Comparison of ENCODE assay signal across 8 cellular contexts in the genomic region with DNA sequence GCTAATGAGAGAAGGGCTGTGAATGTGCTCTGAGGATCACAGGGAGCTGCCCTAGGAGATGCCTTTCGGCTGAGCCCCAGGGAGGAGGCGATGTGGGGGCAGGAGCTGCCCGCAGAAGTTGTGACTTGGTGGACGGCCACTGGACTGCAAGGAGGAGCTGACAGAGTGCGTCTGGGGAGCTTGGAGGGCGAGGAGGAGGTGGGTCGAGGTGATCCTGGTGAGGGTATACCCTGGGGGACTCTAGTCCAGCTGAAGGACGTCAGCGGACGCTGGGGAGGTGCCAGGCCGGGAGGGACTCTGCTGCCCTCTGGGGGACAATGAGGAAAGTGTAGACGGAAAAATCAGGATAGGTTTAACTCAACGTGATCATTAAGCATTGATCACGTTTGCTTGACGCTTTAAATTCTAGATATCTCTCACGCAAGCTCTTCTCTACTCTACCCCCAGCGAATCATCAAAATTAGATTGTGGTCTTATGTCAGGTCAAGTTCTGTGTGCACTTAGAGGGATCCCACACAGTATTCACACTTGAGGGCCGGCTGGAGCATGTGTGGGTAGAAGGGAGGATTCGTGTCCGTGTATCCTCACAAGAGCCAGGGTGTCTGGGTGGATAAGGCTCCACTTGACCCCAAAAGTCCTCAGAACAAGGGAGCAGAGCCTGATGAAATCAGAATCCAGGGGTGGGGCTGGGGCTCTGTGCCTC. TPM values are rescaled to one million over a fixed set of nuclear protein-coding genes. Genes with fewer than 3 reads are reported as not detected.
A peak's percentile ranks its signal among the peaks of the same experiment; 100 is the strongest.
DNase-seq lines count a peak whose midpoint lies in the region; ATAC-seq and TF ChIP-seq lines count a peak whose summit lies in the region.

No MANE protein-coding gene starts in this region.

- TF ChIP-seq CTCF in GM12864 (IDR thresholded peaks at IDR 0.05; ENCODE audit: low read depth, low read length, missing control alignments), result peak; percentile 82
- TF ChIP-seq CTCF in Panc1 (IDR thresholded peaks at IDR 0.05), result peak; percentile 82
- peak in 1 of 3 experiments; percentile 26 for TF ChIP-seq CTCF in esophagus muscularis mucosa (IDR thresholded peaks at IDR 0.05)
- TF ChIP-seq CTCF in transverse colon (IDR thresholded peaks at IDR 0.05), result peak; percentile 54 to 81 (median 68)

- no peaks in the 10 kb centered on the region for H3K9me3 ChIP-seq in Panc1 (ENCODE audit: control insufficient read depth, insufficient read depth, low read depth, low read length)
- H3K9me3 ChIP-seq in esophagus muscularis mucosa, result peaks cover 0 to 33% (median 7%) of the 10 kb centered on the region in 4 donors
- H3K9me3 ChIP-seq in transverse colon, result no peaks in the 10 kb centered on the region

- no peaks in the 10 kb centered on the region for H3K27me3 ChIP-seq in Panc1 (ENCODE audit: control insufficient read depth, insufficient read depth, low read length)
- H3K27me3 ChIP-seq in esophagus muscularis mucosa, result peaks cover 0 to 77% (median 0%) of the 10 kb centered on the region in 4 donors
- no peaks in the 10 kb centered on the region for H3K27me3 ChIP-seq in transverse colon

- TF ChIP-seq POLR2A in esophagus muscularis mucosa (IDR thresholded peaks at IDR 0.05; ENCODE audit: low read depth) (no peak), transverse colon (IDR thresholded peaks at IDR 0.05) (no peak)

- POLR2A ChIA-PET in Panc1 (lab: Charles Lee), result no interaction called here

- CTCF ChIA-PET in Panc1 (lab: Charles Lee), result interaction anchor here (2.3 kb wide), 1 partner anchor 50 kb away, joined by 9 read pairs; no protein-coding TSS in a partner anchor

- H3K4me1 ChIP-seq in Panc1 (ENCODE audit: control insufficient read depth, insufficient read depth, low read length), result no peaks in the 10 kb centered on the region
- H3K4me1 ChIP-seq in esophagus muscularis mucosa, result no peaks in the 10 kb centered on the region
- H3K4me1 ChIP-seq in transverse colon, result no peaks in the 10 kb centered on the region

- BruUV-seq in Panc1 (replicated peaks; lab: Mats Ljungman, UMichigan), result no TSS peak

- intact Hi-C loops in Panc1 (cut with micrococcal nuclease; ENCODE audit: unreplicated experiment), result loop anchor here (5.0 kb wide), 1 partner anchor 49 kb away; no protein-coding TSS in a partner anchor
- intact Hi-C loops in esophagus muscularis mucosa (cut with DNase I), result no loop called here
- intact Hi-C loops in transverse colon (cut with DNase I; ENCODE audit: low total_unique reads), result no loop called here

- TF ChIP-seq EP300 in esophagus muscularis mucosa (IDR thresholded peaks at IDR 0.05) (no peak), transverse colon (IDR thresholded peaks at IDR 0.05; ENCODE audit: low read depth) (no peak)

- H3K4me3 ChIP-seq in GM12864 (ENCODE audit: low read depth, low read length), result no peak overlapping the region
- H3K4me3 ChIP-seq in Panc1 (ENCODE audit: low read depth in 2 of 2, low read length in 2 of 2), result no peak overlapping the region
- H3K4me3 ChIP-seq in esophagus muscularis mucosa, result no peak overlapping the region
- no peak overlapping the region for H3K4me3 ChIP-seq in transverse colon

- WGBS in esophagus muscularis mucosa, result 28% methylated on average over 20 of the region's 20 CpGs
- WGBS in transverse colon (ENCODE audit: low coverage in 1 of 2), 2 donors, result 34% methylated on average over 20 of the region's 20 CpGs; no CpG with 5 or more reads in 1 of the 2 donors

- ATAC-seq in Panc1 (peak; percentile 76), HG02759 (IDR thresholded peaks at IDR 0.05; ENCODE audit: unreplicated experiment) (no peak), HG02973 (IDR thresholded peaks at IDR 0.05; ENCODE audit: unreplicated experiment) (no peak), HG02623 (IDR thresholded peaks at IDR 0.05; ENCODE audit: unreplicated experiment) (no peak)

- no peak overlapping the region for H3K27ac ChIP-seq in Panc1 (ENCODE audit: low read length)
- no peak overlapping the region for H3K27ac ChIP-seq in esophagus muscularis mucosa (replicated peaks in 1 of 4)
- H3K27ac ChIP-seq in transverse colon, result no peak overlapping the region

- H3K36me3 ChIP-seq in Panc1 (ENCODE audit: control insufficient read depth, insufficient read depth, low read length) (no peaks in the 10 kb centered on the region), esophagus muscularis mucosa (no peaks in the 10 kb centered on the region), transverse colon (no peaks in the 10 kb centered on the region)

- peak; percentile 53 for DNase-seq in AG20443 (ENCODE audit: low spot score)
- DNase-seq in GM12864 (ENCODE audit: low read depth), result no peak
- DNase-seq in Panc1 (ENCODE audit: low read depth, low spot score), result peak; percentile 28
- peak; percentile 75 for DNase-seq in esophagus muscularis mucosa (ENCODE audit: extremely low spot score)
- DNase-seq in transverse colon, result peak; percentile 62

- in situ Hi-C loops in Panc1 (cut with HindIII; ENCODE audit: low pct_unique_long_range_greater_than_20kb, low sequenced_read_pairs), result no loop called here
- in situ Hi-C loops in transverse colon (cut with MboI; ENCODE audit: low pct_ligation_motif_present in 1 of 4, low pct_unique_long_range_greater_than_20kb in 1 of 4, low sequenced_read_pairs in 3 of 4), result no loop called here

RNA-seq across cellular contexts. Expression of gene CEACAM7, which starts 3.3 kb away (rescaled TPM):
- not detected for total RNA-seq in Panc1 (2021; ENCODE audit: unreplicated experiment)
- not detected for polyA plus RNA-seq in Panc1 (2012; ENCODE audit: insufficient read length)
- 1 to 10 TPM in 1 of 4 donors, under 1 TPM in 1, not detected in 2; 0.83 to 2.1 TPM for total RNA-seq in esophagus muscularis mucosa
- 1,000 to 10,000 TPM in 3 of 4 donors, 10 to 100 TPM in 1; 26.3 to 2,498 (median 1,946) TPM for total RNA-seq in transverse colon

RNA-seq across cellular contexts. Expression of gene CEACAM5, which starts 17.0 kb away (rescaled TPM):
- total RNA-seq in Panc1 (2021; ENCODE audit: unreplicated experiment) (0.51 TPM), esophagus muscularis mucosa (1 to 10 TPM in 1 of 4 donors, under 1 TPM in 1, not detected in 2; 0.83 to 2.2 TPM), transverse colon (1,000 to 10,000 TPM in 3 of 4 donors, 10 to 100 TPM in 1; 95.5 to 1,964 (median 1,677) TPM)
- polyA plus RNA-seq in Panc1 (2012; ENCODE audit: insufficient read length), result not detected

Comparison
In these comparisons a context has a peak if more than half of its experiments do, and no peak if none do; other contexts are left out.
1. RNA of gene CEACAM7, which starts 3.3 kb away (total RNA-seq): 26.3 to 2,498 TPM in transverse colon; 0.83 to 2.1 TPM in esophagus muscularis mucosa and not detected in Panc1 (single experiment); every median in the first group is over 4 times any median in the second.
2. RNA of gene CEACAM5, which starts 17.0 kb away (total RNA-seq): 95.5 to 1,964 TPM in transverse colon; 0.83 to 2.2 TPM in esophagus muscularis mucosa and 0.51 TPM in Panc1 (single experiment); every median in the first group is over 10 times any median in the second.